In genomic region chr2:222656544-222657446, GRCh38 we compare ENCODE assay signal across 8 cellular contexts. TPM values are rescaled to one million over a fixed set of nuclear protein-coding genes. Genes with fewer than 3 reads are reported as not detected.
A peak's percentile ranks its signal among the peaks of the same experiment; 100 is the strongest.
DNase-seq lines count a peak whose midpoint lies in the region; ATAC-seq and TF ChIP-seq lines count a peak whose summit lies in the region.

No MANE protein-coding gene starts in this region.

- no peak for TF ChIP-seq CTCF in DOHH2 (IDR thresholded peaks at IDR 0.05; ENCODE audit: low read depth, low read length, poor library complexity, severe bottlenecking)
- TF ChIP-seq CTCF in breast epithelium (IDR thresholded peaks at IDR 0.05): no peak
- TF ChIP-seq CTCF in lung (IDR thresholded peaks at IDR 0.05; ENCODE audit: control extremely low read depth, extremely low read depth): no peak

- H3K36me3 ChIP-seq in DOHH2 (ENCODE audit: control insufficient read depth, low read length): peaks cover 30% of the 10 kb centered on the region
- no peaks in the 10 kb centered on the region for H3K36me3 ChIP-seq in breast epithelium
- no peaks in the 10 kb centered on the region for H3K36me3 ChIP-seq in lung (ENCODE audit: control insufficient read depth in 2 of 2, insufficient read depth in 2 of 2, low read length in 2 of 2)

- no peaks in the 10 kb centered on the region for H3F3A ChIP-seq in DOHH2 (ENCODE audit: control insufficient read depth, insufficient read depth)

- H3K9me3 ChIP-seq in DOHH2 (ENCODE audit: control insufficient read depth, insufficient read depth, low read length) (no peaks in the 10 kb centered on the region), breast epithelium (no peaks in the 10 kb centered on the region), lung (ENCODE audit: control insufficient read depth in 2 of 2, insufficient read depth in 1 of 2, low read length in 1 of 2) (no peaks in the 10 kb centered on the region)

- DNase-seq in KBM-7: peak; percentile 12
- no peak for DNase-seq in breast epithelium (ENCODE audit: low spot score in 2 of 2)
- no peak for DNase-seq in lung (ENCODE audit: low spot score)
- DNase-seq in SIG-M5 (lab: John Stamatoyannopoulos, UW): no peak
- no peak for DNase-seq in activated CD8-positive, alpha-beta memory T cell treated with anti-CD3 and anti-CD28 coated beads, Interleukin-2, amount 50 U/mL, for 4 hours
- DNase-seq in RKO (ENCODE audit: low spot score): no peak

- in situ Hi-C loops in KBM-7 (cut with MboI; ENCODE audit: low pct_unique_long_range_greater_than_20kb, low sequenced_read_pairs): no loop called here

- H4K20me1 ChIP-seq in DOHH2 (ENCODE audit: control insufficient read depth, insufficient read depth, low read depth, low read length): peaks cover under 1% of the 10 kb centered on the region; the same call in 1 of the 2 replicates

- peak overlapping the region; percentile 78 for H3K4me2 ChIP-seq in DOHH2 (ENCODE audit: low read length)

- peaks cover 37% of the 10 kb centered on the region for H3K4me1 ChIP-seq in DOHH2 (ENCODE audit: control insufficient read depth, low read length)
- peaks cover 0 to 10% of the 10 kb centered on the region in 2 donors for H3K4me1 ChIP-seq in breast epithelium
- H3K4me1 ChIP-seq in lung (ENCODE audit: control insufficient read depth in 2 of 2, insufficient read depth in 2 of 2, low read length in 2 of 2): peaks cover 6 to 7% of the 10 kb centered on the region in 2 donors

- ATAC-seq in GM21576 (IDR thresholded peaks at IDR 0.05; ENCODE audit: unreplicated experiment) (peak; percentile 20), lung (ENCODE audit: insufficient read depth, low FRiP score) (no peak)

- H3K4me3 ChIP-seq in DOHH2 (ENCODE audit: low read length): peak overlapping the region; percentile 98
- H3K4me3 ChIP-seq in breast epithelium: peak overlapping the region; percentile 74 to 86 (median 79)
- peak overlapping the region; percentile 40 for H3K4me3 ChIP-seq in lung

- H3K79me2 ChIP-seq in DOHH2 (ENCODE audit: control insufficient read depth, low read length): peaks cover 52% of the 10 kb centered on the region

- H3K27me3 ChIP-seq in DOHH2 (ENCODE audit: control insufficient read depth, low read length): no peaks in the 10 kb centered on the region
- no peaks in the 10 kb centered on the region for H3K27me3 ChIP-seq in breast epithelium
- no peaks in the 10 kb centered on the region for H3K27me3 ChIP-seq in lung (ENCODE audit: control insufficient read depth, insufficient read depth)

- TF ChIP-seq POLR2A in breast epithelium (IDR thresholded peaks at IDR 0.05): no peak

- 28% methylated on average over 11 of the region's 11 CpGs for WGBS in lung, 2 donors

- H3K9me2 ChIP-seq in DOHH2 (replicated peaks; ENCODE audit: control insufficient read depth, low read length): no peaks in the 10 kb centered on the region

- intact Hi-C loops in breast epithelium (cut with DNase I; ENCODE audit: low total_unique reads): no loop called here

- H3K27ac ChIP-seq in DOHH2 (ENCODE audit: low read depth, low read length): 0 out of 2 replicates have a peak overlapping the region, but pooled peaks have one; percentile 5
- peak overlapping the region; percentile 93 to 95 for H3K27ac ChIP-seq in breast epithelium
- H3K27ac ChIP-seq in lung (ENCODE audit: low read depth in 1 of 2, low read length in 1 of 2): no peak overlapping the region

RNA-seq across cellular contexts. Expression of gene FARSB, which starts 0.9 kb away (rescaled TPM):
- 10 to 100 TPM; 11.8 to 19.0 (median 18.7) TPM for total RNA-seq in breast epithelium
- total RNA-seq in lung: 10 to 100 TPM in 1 of 2 donors, 1 to 10 TPM in 1; 9.5 to 17.0 TPM
- 10 to 100 TPM; 15.5 TPM for polyA plus RNA-seq in lung

RNA-seq across cellular contexts. Expression of gene MOGAT1, which starts 14.7 kb away (rescaled TPM):
- under 1 TPM in 1 of 3 donors, not detected in 2; 0.98 TPM for total RNA-seq in breast epithelium
- 1 to 10 TPM in 1 of 2 donors, not detected in 1; 1.7 TPM for total RNA-seq in lung
- under 1 TPM; 0.08 to 0.18 TPM for polyA plus RNA-seq in lung

Comparison
In these comparisons a context has a peak if more than half of its experiments do, and no peak if none do; other contexts are left out.
1. H3K27ac ChIP-seq: peak in DOHH2 (single experiment) and breast epithelium (2 of 2); none in lung (0 of 2).
2. H3K4me3 ChIP-seq: peak in every context shown above with its lines; median percentile 98 in DOHH2; 79 in breast epithelium; 40 in lung.